Comparison of ENCODE assay signal across 8 cellular contexts in genomic region chr5:119022017-119022745, GRCh38. TPM values are rescaled to one million over a fixed set of nuclear protein-coding genes. Genes with fewer than 3 reads are reported as not detected.
DNase-seq lines count a peak whose midpoint lies in the region; ATAC-seq and TF ChIP-seq lines count a peak whose summit lies in the region.

No MANE protein-coding gene starts in this region.

- no peak for TF ChIP-seq POLR2A in body of pancreas (IDR thresholded peaks at IDR 0.05)

- DNase-seq in cardiac muscle cell (ENCODE audit: low read depth in 1 of 2, low spot score in 1 of 2) (peak in 1 of 2 donors; percentile 63), left ventricle myocardium superior (no peak), HCEC 1CT (peak; percentile 54), MV-4-11 (lab: John Stamatoyannopoulos, UW) (peak; percentile 46), body of pancreas (no peak), lung microvascular endothelial cell (ENCODE audit: low read depth in 2 of 2) (peak; percentile 43 to 45), UCSD-AML1 (lab: John Stamatoyannopoulos, UW; ENCODE audit: unreplicated experiment) (no peak), NCI-H1092 treated with DMSO at 0.1 percent for 48 hours (lab: John Stamatoyannopoulos, UW) (no peak)

- no peaks in the 10 kb centered on the region for H3K36me3 ChIP-seq in cardiac muscle cell
- H3K36me3 ChIP-seq in body of pancreas (replicated peaks in 1 of 2; ENCODE audit: insufficient read depth in 1 of 2, low read depth in 2 of 2), result no peaks in the 10 kb centered on the region

- no peak overlapping the region for H3K4me3 ChIP-seq in cardiac muscle cell
- no peak overlapping the region for H3K4me3 ChIP-seq in body of pancreas

- no peaks in the 10 kb centered on the region for H3K27me3 ChIP-seq in cardiac muscle cell
- no peaks in the 10 kb centered on the region for H3K27me3 ChIP-seq in body of pancreas

- ATAC-seq in left ventricle myocardium superior (no peak), body of pancreas (peak; percentile 79)

- peak; percentile 52 for TF ChIP-seq CTCF in cardiac muscle cell (IDR thresholded peaks at IDR 0.05; ENCODE audit: low read depth, low read length)
- peak; percentile 26 to 63 (median 52) for TF ChIP-seq CTCF in body of pancreas (IDR thresholded peaks at IDR 0.05)

- H3K9me3 ChIP-seq in cardiac muscle cell (ENCODE audit: low read depth) (no peaks in the 10 kb centered on the region), body of pancreas (no peaks in the 10 kb centered on the region)

- H3K27ac ChIP-seq in cardiac muscle cell (no peak overlapping the region), body of pancreas (no peak overlapping the region)

- H3K4me1 ChIP-seq in cardiac muscle cell (ENCODE audit: low read depth) (no peaks in the 10 kb centered on the region), body of pancreas (no peaks in the 10 kb centered on the region)

- intact Hi-C loops in left ventricle myocardium superior (cut with micrococcal nuclease) (no loop called here), body of pancreas (cut with DNase I) (no loop called here)

- WGBS in body of pancreas, 2 donors, result 37 to 43% methylated on average over 5 of the region's 5 CpGs

RNA-seq across cellular contexts. Expression of gene DTWD2, which starts 33.8 kb away (rescaled TPM):
- total RNA-seq in cardiac muscle cell (25.1 and 30.7 TPM in 2 replicates), left ventricle myocardium superior (15.0 TPM), body of pancreas (10 to 100 TPM in 1 of 2 donors, 1 to 10 TPM in 1; 7.5 to 29.7 TPM), lung microvascular endothelial cell (1.7 and 2.6 TPM in 2 replicates)
- polyA plus RNA-seq in cardiac muscle cell, result 6.5 and 6.8 TPM in 2 replicates

RNA-seq across cellular contexts. Expression of gene DMXL1, which starts 48.7 kb away (rescaled TPM):
- total RNA-seq in cardiac muscle cell, result 26.9 and 37.4 TPM in 2 replicates
- 19.5 and 31.6 TPM in 2 replicates for polyA plus RNA-seq in cardiac muscle cell
- total RNA-seq in left ventricle myocardium superior, result 23.6 TPM
- 10 to 100 TPM; 40.0 to 64.9 TPM for total RNA-seq in body of pancreas
- total RNA-seq in lung microvascular endothelial cell, result 19.6 and 21.8 TPM in 2 replicates

Comparison
In these comparisons a context has a peak if more than half of its experiments do, and no peak if none do; other contexts are left out.
1. DNase-seq: peak in HCEC 1CT (single experiment), MV-4-11 (single experiment) and lung microvascular endothelial cell (2 of 2); none in left ventricle myocardium superior (single experiment), body of pancreas (0 of 4), UCSD-AML1 (single experiment) and NCI-H1092 treated with DMSO at 0.1 percent for 48 hours (single experiment).